ENCODE assay signal across 8 cellular contexts in genomic region chr3:123066896-123067688, GRCh38. TPM values are rescaled to one million over a fixed set of nuclear protein-coding genes. Genes with fewer than 3 reads are reported as not detected.
DNase-seq lines count a peak whose midpoint lies in the region; ATAC-seq and TF ChIP-seq lines count a peak whose summit lies in the region.

Gene PDIA5, plus strand, starts transcription at chr3:123067025. Its CDS starts 140 bp downstream, at chr3:123067165.

- H3K4me1 ChIP-seq in Panc1 (ENCODE audit: control insufficient read depth, insufficient read depth, low read length): peaks cover 32% of the 10 kb centered on the region

- in situ Hi-C loops in Panc1 (cut with HindIII; ENCODE audit: low pct_unique_long_range_greater_than_20kb, low sequenced_read_pairs): no loop called here

- H3K4me3 ChIP-seq in Panc1 (ENCODE audit: low read depth in 2 of 2, low read length in 2 of 2): peak within 1 kb of the TSS; percentile 84 to 92
- H3K4me3 ChIP-seq in fibroblast of pulmonary artery (replicated peaks; ENCODE audit: low read depth, low read length): peak within 1 kb of the TSS; percentile 86

- H3K27me3 ChIP-seq in Panc1 (ENCODE audit: control insufficient read depth, insufficient read depth, low read length): no peaks in the 10 kb centered on the region

- peak within 1 kb of the TSS; percentile 52 for H3K27ac Mint-ChIP-seq in activated T-helper 1 cell treated with anti-CD3 and anti-CD28 coated beads, Interleukin-12 subunit alpha, Interleukin-12 subunit beta, Interleukin-2, Interleukin-4 antibody, amounts not matched to agents 30 ng/mL and 10 ng/mL and 1 ng/mL, durations not matched to agents 14 hours and 24 hours and 36 hours
- H3K27ac Mint-ChIP-seq in natural killer cell: no peak within 1 kb of the TSS

- peak within 1 kb of the TSS; percentile 91 for H3K4me3 Mint-ChIP-seq in activated T-helper 1 cell treated with anti-CD3 and anti-CD28 coated beads, Interleukin-12 subunit alpha, Interleukin-12 subunit beta, Interleukin-2, Interleukin-4 antibody, amounts not matched to agents 30 ng/mL and 10 ng/mL and 1 ng/mL, durations not matched to agents 14 hours and 24 hours and 36 hours
- H3K4me3 Mint-ChIP-seq in natural killer cell: peak within 1 kb of the TSS; percentile 75

- no peaks in the 10 kb centered on the region for H3K36me3 ChIP-seq in Panc1 (ENCODE audit: control insufficient read depth, insufficient read depth, low read length)

- peak; percentile 91 for DNase-seq in DMS53 (lab: John Stamatoyannopoulos, UW)
- peak; percentile 69 for DNase-seq in KG1 (lab: John Stamatoyannopoulos, UW)
- DNase-seq in Panc1 (ENCODE audit: low read depth, low spot score): peak; percentile 46
- DNase-seq in activated T-helper 1 cell treated with anti-CD3 and anti-CD28 coated beads, Interleukin-12 subunit alpha, Interleukin-12 subunit beta, Interleukin-2, Interleukin-4 antibody, amounts not matched to agents 30 ng/mL and 10 ng/mL and 1 ng/mL, durations not matched to agents 14 hours and 24 hours and 36 hours (ENCODE audit: low spot score): peak; percentile 61
- peak; percentile 88 for DNase-seq in fibroblast of pulmonary artery (ENCODE audit: low read depth)
- DNase-seq in natural killer cell: no peak
- DNase-seq in stimulated activated naive CD8-positive, alpha-beta T cell treated with anti-CD3 and anti-CD28 coated beads, Interleukin-15, Interleukin-2, amounts not matched to agents 100 U/mL and 50 U/mL, for 24 hours: peak; percentile 87

- peak within 1 kb of the TSS; percentile 83 for H3K27ac ChIP-seq in Panc1 (ENCODE audit: low read length)

- no peaks in the 10 kb centered on the region for H3K9me3 Mint-ChIP-seq in activated T-helper 1 cell treated with anti-CD3 and anti-CD28 coated beads, Interleukin-12 subunit alpha, Interleukin-12 subunit beta, Interleukin-2, Interleukin-4 antibody, amounts not matched to agents 30 ng/mL and 10 ng/mL and 1 ng/mL, durations not matched to agents 14 hours and 24 hours and 36 hours
- no peaks in the 10 kb centered on the region for H3K9me3 Mint-ChIP-seq in natural killer cell

- no peak for TF ChIP-seq CTCF in Panc1 (IDR thresholded peaks at IDR 0.05)
- TF ChIP-seq CTCF in fibroblast of pulmonary artery (IDR thresholded peaks at IDR 0.05; ENCODE audit: low read length, missing control alignments): no peak
- TF ChIP-seq CTCF in natural killer cell (IDR thresholded peaks at IDR 0.05): no peak

- peaks cover 60% of the 10 kb centered on the region for H3K4me1 Mint-ChIP-seq in activated T-helper 1 cell treated with anti-CD3 and anti-CD28 coated beads, Interleukin-12 subunit alpha, Interleukin-12 subunit beta, Interleukin-2, Interleukin-4 antibody, amounts not matched to agents 30 ng/mL and 10 ng/mL and 1 ng/mL, durations not matched to agents 14 hours and 24 hours and 36 hours (ENCODE audit: low read depth)
- peaks cover 4 to 22% of the 10 kb centered on the region in 2 donors for H3K4me1 Mint-ChIP-seq in natural killer cell

- intact Hi-C loops in Panc1 (cut with micrococcal nuclease; ENCODE audit: unreplicated experiment) (no loop called here), natural killer cell (cut with micrococcal nuclease) (no loop called here)
- intact Hi-C loops in activated T-helper 1 cell treated with anti-CD3 and anti-CD28 coated beads, Interleukin-12 subunit alpha, Interleukin-12 subunit beta, Interleukin-2, Interleukin-4 antibody, amounts not matched to agents 30 ng/mL and 10 ng/mL and 1 ng/mL, durations not matched to agents 14 hours and 24 hours and 36 hours (cut with micrococcal nuclease): loop anchor here (1.0 to 2.0 kb wide), 3 partner anchors 40 to 272 kb away; partner anchors contain the start of genes SEC22A, SEMA5B and SLC49A4

- POLR2A ChIA-PET in Panc1 (lab: Charles Lee): interaction anchor here (0.6 to 0.8 kb wide), 9 partner anchors 9 to 1026 kb away, joined by 3 to 9 read pairs (median 4); no protein-coding TSS in a partner anchor

- ATAC-seq in GM21619 (IDR thresholded peaks at IDR 0.05; ENCODE audit: unreplicated experiment) (peak; percentile 84), Panc1 (peak; percentile 96), natural killer cell (peak; percentile 38 to 65 (median 41))
- peak; percentile 90 for ATAC-seq in stimulated activated naive CD8-positive, alpha-beta T cell treated with anti-CD3 and anti-CD28 coated beads, Interleukin-15, Interleukin-2, amounts not matched to agents 100 U/mL and 50 U/mL, for 24 hours

- BruUV-seq in Panc1 (replicated peaks; lab: Mats Ljungman, UMichigan): no TSS peak

- CTCF ChIA-PET in Panc1 (lab: Charles Lee): interaction anchor here (0.5 to 1.1 kb wide), 4 partner anchors 16 to 471 kb away, joined by 3 to 13 read pairs (median 6); partner anchors contain the start of gene SEMA5B

- H3K9me3 ChIP-seq in Panc1 (ENCODE audit: control insufficient read depth, insufficient read depth, low read depth, low read length): no peaks in the 10 kb centered on the region

- no peaks in the 10 kb centered on the region for H3K27me3 Mint-ChIP-seq in activated T-helper 1 cell treated with anti-CD3 and anti-CD28 coated beads, Interleukin-12 subunit alpha, Interleukin-12 subunit beta, Interleukin-2, Interleukin-4 antibody, amounts not matched to agents 30 ng/mL and 10 ng/mL and 1 ng/mL, durations not matched to agents 14 hours and 24 hours and 36 hours (ENCODE audit: insufficient read depth)
- peaks cover 22 to 30% of the 10 kb centered on the region in 2 donors for H3K27me3 Mint-ChIP-seq in natural killer cell (ENCODE audit: low read depth in 2 of 2)

- peaks cover 7% of the 10 kb centered on the region for H3K36me3 Mint-ChIP-seq in activated T-helper 1 cell treated with anti-CD3 and anti-CD28 coated beads, Interleukin-12 subunit alpha, Interleukin-12 subunit beta, Interleukin-2, Interleukin-4 antibody, amounts not matched to agents 30 ng/mL and 10 ng/mL and 1 ng/mL, durations not matched to agents 14 hours and 24 hours and 36 hours (ENCODE audit: low read depth)
- H3K36me3 Mint-ChIP-seq in natural killer cell: no peaks in the 10 kb centered on the region

RNA-seq across cellular contexts. Expression of gene PDIA5, which starts in this region (rescaled TPM):
- total RNA-seq in Panc1 (2021; ENCODE audit: unreplicated experiment): 53.6 TPM
- 46.5 TPM for polyA plus RNA-seq in Panc1 (2012; ENCODE audit: insufficient read length)
- 28.9 and 31.1 TPM in 2 replicates for total RNA-seq in activated T-helper 1 cell treated with anti-CD3 and anti-CD28 coated beads, Interleukin-12 subunit alpha, Interleukin-12 subunit beta, Interleukin-2, Interleukin-4 antibody, amounts not matched to agents 30 ng/mL and 10 ng/mL and 1 ng/mL, durations not matched to agents 14 hours and 24 hours and 36 hours
- 1 to 10 TPM in 1 of 3 donors, under 1 TPM in 2; 0.59 to 3.3 (median 0.63) TPM for total RNA-seq in natural killer cell

Comparison
In these comparisons a context has a peak if more than half of its experiments do, and no peak if none do; other contexts are left out.
1. ATAC-seq: peak in every context shown above with its lines; median percentile 96 in Panc1; 90 in stimulated activated naive CD8-positive, alpha-beta T cell treated with anti-CD3 and anti-CD28 coated beads, Interleukin-15, Interleukin-2, amounts not matched to agents 100 U/mL and 50 U/mL, for 24 hours; 84 in GM21619; 41 in natural killer cell.